27 cellular contexts compared by ENCODE assay signal in genomic region chr19:16861875-16862274, GRCh38. TPM values are rescaled to one million over a fixed set of nuclear protein-coding genes. Genes with fewer than 3 reads are reported as not detected.
"Had no signal": no experiment of that assay in that cellular context is flagged by ENCODE, and none has a peak within 500 bp of the region (broad histone marks: within the 10 kb centered on the region; RNA-seq: fewer than 3 reads in every experiment).

No MANE protein-coding gene starts in this region.

- ATAC-seq: left lobe of liver; lower lobe of right lung; mucosa of descending colon; stimulated activated naive B cell treated with anti-CD40 and anti-IgM and Interleukin-4, amounts not matched to agents 10 μg/mL and 1 μg/mL and 100 μg/mL, for 72 hours had no signal

- H3K4me3 ChIP-seq: lower lobe of right lung, mucosa of descending colon, sigmoid colon, smooth muscle cell, testis had no signal

- H3K4me1 ChIP-seq: sigmoid colon had no signal

- H3K27me3 ChIP-seq: sigmoid colon, testis had no signal

- DNase-seq: activated CD4-positive, alpha-beta memory T cell treated with anti-CD3 and anti-CD28 coated beads for 36 hours; activated CD4-positive, alpha-beta T cell treated with anti-CD3 and anti-CD28 coated beads for 4 hours; activated CD4-positive, CD25-positive, alpha-beta regulatory T cell; activated naive CD4-positive, alpha-beta T cell treated with Interleukin-2 at 50 U/mL for 16 hours; activated naive CD8-positive, alpha-beta T cell treated with anti-CD3 and anti-CD28 coated beads, Interleukin-2, amount 10 ng/mL, durations not matched to agents 7 days and 5 days; activated T-cell treated with anti-CD3 and anti-CD28 coated beads, Interleukin-2, amount 50 U/mL, for 48 hours; amygdala; dermis blood vessel endothelial cell; effector CD8-positive, alpha-beta T cell; erythroblast; foreskin fibroblast; lower lobe of right lung; mesendoderm; mucosa of descending colon; naive B cell; retina; sigmoid colon; stimulated activated CD4-positive, alpha-beta T cell treated with anti-CD3 and anti-CD28 coated beads, Interleukin-15, amount 100 ng/mL, for 24 hours; stimulated activated CD8-positive, alpha-beta memory T cell treated with anti-CD3 and anti-CD28 coated beads, Interleukin-4, amount 100 ng/mL, for 48 hours; stimulated activated naive B cell treated with anti-CD40 and anti-IgM and Interleukin-4, amounts not matched to agents 10 μg/mL and 1 μg/mL and 100 μg/mL, for 72 hours; T-helper 1 cell; T-helper 9 cell; testis; trophoblast cell had no signal

- H3K27ac ChIP-seq: lower lobe of right lung, sigmoid colon, testis had no signal

- H3K9me3 ChIP-seq: lower lobe of right lung, mucosa of descending colon, sigmoid colon, testis had no signal

RNA-seq across cellular contexts. Expression of gene F2RL3, which starts 26.9 kb away (rescaled TPM):
- total RNA-seq: activated CD4-positive, alpha-beta memory T cell treated with anti-CD3 and anti-CD28 coated beads for 36 hours; progenitor cell of endocrine pancreas had no signal
